In the genomic region with DNA sequence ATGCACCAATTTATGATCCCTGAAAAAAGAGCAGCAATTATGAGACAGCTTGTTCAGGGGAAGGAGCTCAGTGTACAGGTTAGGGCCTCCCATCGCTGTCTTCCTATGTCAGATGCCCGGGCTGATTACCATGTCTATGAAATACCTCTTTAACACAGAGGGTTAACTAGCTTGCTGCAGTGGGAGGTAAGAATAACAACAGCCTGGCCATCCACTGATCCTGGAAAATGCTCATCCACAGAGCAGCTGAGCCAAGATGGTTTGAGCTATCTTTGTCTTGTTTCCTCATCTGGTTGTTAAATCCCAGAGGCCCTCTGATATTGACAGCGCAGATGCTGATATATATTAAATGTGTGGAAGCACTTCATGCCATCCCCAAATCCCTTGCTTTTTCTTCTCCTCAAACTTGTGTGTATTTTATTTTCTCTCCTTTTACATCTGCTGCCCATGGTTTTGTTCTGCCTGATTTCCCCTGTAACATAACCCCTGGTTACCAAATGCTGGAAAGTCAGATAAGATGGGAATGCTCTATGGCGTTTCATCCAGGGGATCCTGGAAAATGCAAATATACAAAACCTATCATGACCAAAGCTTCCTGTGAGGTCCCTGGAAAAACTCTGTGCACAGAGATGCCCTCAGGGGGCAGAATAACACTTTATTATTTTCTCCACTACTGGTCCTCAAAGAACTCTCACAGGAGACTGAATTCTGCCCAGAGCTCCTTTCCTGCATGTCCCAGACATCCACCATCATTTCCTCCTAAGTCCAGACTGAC, we compare ENCODE assay signal across 19 cellular contexts.
DNase-seq lines count a peak whose midpoint lies in the region; ATAC-seq, FAIRE-seq and TF ChIP-seq lines count a peak whose summit lies in the region.
"Had no signal": no experiment of that assay in that cellular context is flagged by ENCODE, and none has a peak within 500 bp of the region (broad histone marks: within the 10 kb centered on the region; RNA-seq: fewer than 3 reads in every experiment).

No MANE protein-coding gene starts in this region.

- no peaks in the 10 kb centered on the region for H3K36me3 ChIP-seq in brain microvascular endothelial cell (replicated peaks)
- H3K36me3 ChIP-seq: spleen had no signal

- no peak overlapping the region for H3K4me3 Mint-ChIP-seq in nephron
- H3K4me3 Mint-ChIP-seq: activated CD4-positive, alpha-beta memory T cell treated with anti-CD3 and anti-CD28 coated beads, Interleukin-2, amount 10 ng/mL, durations not matched to agents 7 days and 5 days had no signal

- H3K27ac ChIP-seq in brain microvascular endothelial cell = no peak overlapping the region
- H3K27ac ChIP-seq: epithelial cell of prostate, spleen had no signal

- TF ChIP-seq POLR2A in GM12892 (IDR thresholded peaks at IDR 0.05; ENCODE audit: low read depth, low read length) = no peak

- no peak overlapping the region for H3K4me3 ChIP-seq in brain microvascular endothelial cell (ENCODE audit: low read depth, low read length)
- H3K4me3 ChIP-seq: spleen had no signal

- TF ChIP-seq CTCF in brain microvascular endothelial cell (IDR thresholded peaks at IDR 0.05; ENCODE audit: low read depth, low read length, missing control alignments) (peak; percentile 14), nephron (IDR thresholded peaks at IDR 0.05; ENCODE audit: unreplicated experiment in 3 of 3) (no peak)

- DNase-seq in GM12892 (ENCODE audit: insufficient read length) (no peak), NCI-H146 (lab: John Stamatoyannopoulos, UW) (peak; percentile 48), brain microvascular endothelial cell (no peak), RCC 7860 (ENCODE audit: low spot score) (no peak), NCI-H2107 (lab: John Stamatoyannopoulos, UW) (no peak)
- DNase-seq: activated CD4-positive, alpha-beta memory T cell treated with anti-CD3 and anti-CD28 coated beads, Interleukin-2, amount 10 ng/mL, durations not matched to agents 7 days and 5 days; activated naive CD4-positive, alpha-beta T cell treated with Interleukin-2 at 50 U/mL for 16 hours; C1 segment of cervical spinal cord; dermis blood vessel endothelial cell; glutamatergic neuron; left ventricle myocardium superior; NCI-H1105 treated with DMSO at 0.1 percent for 48 hours; spleen; stimulated activated CD4-positive, alpha-beta T cell treated with anti-CD3 and anti-CD28 coated beads, Interleukin-4, amount 100 ng/mL, for 4 hours had no signal

- H3K27me3 Mint-ChIP-seq in nephron (ENCODE audit: low read depth) = no peaks in the 10 kb centered on the region
- H3K27me3 Mint-ChIP-seq: activated CD4-positive, alpha-beta memory T cell treated with anti-CD3 and anti-CD28 coated beads, Interleukin-2, amount 10 ng/mL, durations not matched to agents 7 days and 5 days had no signal

- peak overlapping the region in 2 of 3 experiments; percentile 7 to 54 for H3K27ac Mint-ChIP-seq in nephron
- H3K27ac Mint-ChIP-seq: activated CD4-positive, alpha-beta memory T cell treated with anti-CD3 and anti-CD28 coated beads, Interleukin-2, amount 10 ng/mL, durations not matched to agents 7 days and 5 days had no signal

- no peaks in the 10 kb centered on the region for H3K36me3 Mint-ChIP-seq in nephron (ENCODE audit: low read depth)

- in situ Hi-C loops in brain microvascular endothelial cell (cut with HindIII; ENCODE audit: low pct_ligation_motif_present, low sequenced_read_pairs) = no loop called here

- peak; percentile 77 for FAIRE-seq in GM12892 (lab: Jason Lieb, UNC)
- no peak for FAIRE-seq in RCC 7860 (lab: Jason Lieb, UNC)

- no peaks in the 10 kb centered on the region for H3K27me3 ChIP-seq in brain microvascular endothelial cell (replicated peaks)
- H3K27me3 ChIP-seq: spleen had no signal

- no peak for ATAC-seq in GM18861 (IDR thresholded peaks at IDR 0.05; ENCODE audit: unreplicated experiment)
- ATAC-seq in activated CD4-positive, CD25-positive, alpha-beta regulatory T cell treated with anti-CD3 and anti-CD28 coated beads, Interleukin-2, amount 50 U/mL, for 24 hours = no peak
- ATAC-seq: left ventricle myocardium superior, Panc1 had no signal

- H3K4me1 Mint-ChIP-seq in nephron = peaks cover 28% of the 10 kb centered on the region
- H3K4me1 Mint-ChIP-seq: activated CD4-positive, alpha-beta memory T cell treated with anti-CD3 and anti-CD28 coated beads, Interleukin-2, amount 10 ng/mL, durations not matched to agents 7 days and 5 days had no signal

- H3K9me3 Mint-ChIP-seq in nephron = no peaks in the 10 kb centered on the region
- H3K9me3 Mint-ChIP-seq: activated CD4-positive, alpha-beta memory T cell treated with anti-CD3 and anti-CD28 coated beads, Interleukin-2, amount 10 ng/mL, durations not matched to agents 7 days and 5 days had no signal
